Comparison of ENCODE assay signal across 13 cellular contexts in genomic region chr1:94411217-94411616, GRCh38. TPM values are rescaled to one million over a fixed set of nuclear protein-coding genes. Genes with fewer than 3 reads are reported as not detected.
DNase-seq lines count a peak whose midpoint lies in the region; ATAC-seq lines count a peak whose summit lies in the region.
"Had no signal": no experiment of that assay in that cellular context is flagged by ENCODE, and none has a peak within 500 bp of the region (broad histone marks: within the 10 kb centered on the region; RNA-seq: fewer than 3 reads in every experiment).

No MANE protein-coding gene starts in this region.

- in situ Hi-C loops in G401 (cut with HindIII; ENCODE audit: low sequenced_read_pairs) = no loop called here

- DNase-seq in AML-193 (lab: John Stamatoyannopoulos, UW) (peak; percentile 46 to 51), G401 (ENCODE audit: low spot score) (no peak), NCI-H1105 treated with DMSO at 0.1 percent for 48 hours (lab: John Stamatoyannopoulos, UW) (no peak)
- DNase-seq in activated naive CD4-positive, alpha-beta T cell treated with anti-CD3 and anti-CD28 coated beads for 36 hours = no peak
- no peak for DNase-seq in activated T-cell treated with anti-CD3 and anti-CD28 coated beads, Interleukin-2, amount 50 U/mL, for 1 hour
- DNase-seq: amygdala, DMS53, endodermal cell, GOT3, NCI-H69 had no signal

- CTCF ChIA-PET in activated naive CD4-positive, alpha-beta T cell treated with anti-CD3 and anti-CD28 coated beads for 36 hours (lab: Charles Lee) = no interaction called here

- peaks cover 14% of the 10 kb centered on the region for H3K27me3 Mint-ChIP-seq in activated naive CD4-positive, alpha-beta T cell treated with anti-CD3 and anti-CD28 coated beads for 36 hours (ENCODE audit: low read depth)

- H3K27ac Mint-ChIP-seq in activated naive CD4-positive, alpha-beta T cell treated with anti-CD3 and anti-CD28 coated beads for 36 hours = no peak overlapping the region
- H3K27ac Mint-ChIP-seq: endodermal cell had no signal

- H3K36me3 Mint-ChIP-seq in activated naive CD4-positive, alpha-beta T cell treated with anti-CD3 and anti-CD28 coated beads for 36 hours (ENCODE audit: low read depth) = no peaks in the 10 kb centered on the region

- peak; percentile 78 for ATAC-seq in GM19328 (IDR thresholded peaks at IDR 0.05; ENCODE audit: unreplicated experiment)
- peak; percentile 83 for ATAC-seq in HG02759 (IDR thresholded peaks at IDR 0.05; ENCODE audit: unreplicated experiment)
- peak; percentile 95 for ATAC-seq in HG03520 (IDR thresholded peaks at IDR 0.05; ENCODE audit: unreplicated experiment)

- H3K9me3 Mint-ChIP-seq in activated naive CD4-positive, alpha-beta T cell treated with anti-CD3 and anti-CD28 coated beads for 36 hours = no peaks in the 10 kb centered on the region
- H3K9me3 Mint-ChIP-seq: endodermal cell had no signal

- intact Hi-C loops in activated naive CD4-positive, alpha-beta T cell treated with anti-CD3 and anti-CD28 coated beads for 36 hours (cut with micrococcal nuclease) = loop anchor here (10.0 kb wide), 1 partner anchor 966 kb away; the partner anchor contains the start of gene FNBP1L

- peaks cover 2% of the 10 kb centered on the region for H3K4me1 Mint-ChIP-seq in activated naive CD4-positive, alpha-beta T cell treated with anti-CD3 and anti-CD28 coated beads for 36 hours (ENCODE audit: low read depth)
- H3K4me1 Mint-ChIP-seq: endodermal cell had no signal

- no peak overlapping the region for H3K4me3 Mint-ChIP-seq in activated naive CD4-positive, alpha-beta T cell treated with anti-CD3 and anti-CD28 coated beads for 36 hours
- H3K4me3 Mint-ChIP-seq: endodermal cell had no signal

RNA-seq across cellular contexts. Expression of gene ABCD3, which starts 7.0 kb away (rescaled TPM):
- 10 to 100 TPM; 29.2 to 30.8 TPM for total RNA-seq in activated naive CD4-positive, alpha-beta T cell treated with anti-CD3 and anti-CD28 coated beads for 36 hours
- total RNA-seq in G401 (2014; rRNA removed; shearing (Covaris generic)) = 21.9 and 23.6 TPM in 2 replicates

Comparison
In these comparisons a context has a peak if more than half of its experiments do, and no peak if none do; other contexts are left out.
1. DNase-seq: peak in AML-193 (2 of 2); none in activated naive CD4-positive, alpha-beta T cell treated with anti-CD3 and anti-CD28 coated beads for 36 hours (single experiment), G401 (single experiment), activated T-cell treated with anti-CD3 and anti-CD28 coated beads, Interleukin-2, amount 50 U/mL, for 1 hour (single experiment) and NCI-H1105 treated with DMSO at 0.1 percent for 48 hours (single experiment).
2. Peak in every context shown above with its lines, with median percentiles within 50 percentile points of each other: ATAC-seq.